Comparison of ENCODE assay signal across 2 cellular contexts in the genomic region with DNA sequence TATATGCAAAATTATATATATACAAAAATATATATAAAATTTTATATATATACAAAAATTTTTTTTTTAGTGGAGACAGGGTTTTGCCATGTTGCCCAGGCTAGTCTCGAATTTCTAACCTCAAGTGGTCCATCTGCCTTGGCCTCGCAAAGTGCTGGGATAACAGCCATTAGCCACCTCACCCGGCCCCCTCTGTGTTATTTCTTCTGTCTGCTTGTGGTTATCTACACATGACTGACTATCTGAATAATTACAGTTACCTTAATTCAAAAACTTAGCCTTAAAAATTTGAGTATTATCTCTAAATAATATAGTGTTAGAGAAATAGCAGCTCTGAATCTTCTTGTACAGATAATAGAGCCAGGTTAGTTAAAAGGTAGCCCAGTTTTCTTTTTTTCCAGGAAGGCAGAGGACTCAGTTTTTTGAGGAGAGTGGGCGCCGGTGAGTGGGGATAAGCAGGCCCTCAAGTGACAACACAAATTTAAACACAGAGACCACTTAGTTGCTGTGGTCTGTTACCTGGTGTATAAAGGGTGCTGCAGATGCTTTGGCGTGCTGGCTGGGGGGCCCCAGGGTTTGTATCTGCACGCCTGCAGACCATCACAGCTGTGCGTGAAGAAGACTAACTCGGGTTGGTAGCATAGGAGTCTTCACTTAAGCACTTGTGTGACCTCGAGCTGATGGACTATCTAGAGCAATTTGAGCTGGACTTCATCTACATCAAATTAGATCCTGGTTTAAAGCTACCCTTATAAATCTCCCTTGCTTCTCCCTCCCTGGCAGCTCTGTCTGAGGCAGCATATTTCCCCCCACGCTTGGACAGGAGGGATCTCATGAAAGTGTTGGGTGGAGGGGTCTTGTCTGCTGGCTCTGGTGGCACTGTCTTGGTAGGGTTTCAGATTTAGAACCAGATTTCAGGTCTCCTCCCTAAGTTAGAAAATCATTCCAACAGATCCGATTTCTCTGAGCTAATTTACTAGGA.
TF ChIP-seq lines count a peak whose summit lies in the region.

No MANE protein-coding gene starts in this region.

TF ChIP-seq in HEK293, 187 proteins besides CTCF, POLR2A, EP300 and RAD21:
- TF ChIP-seq GLIS1 (tag by site-specific recombination; IDR thresholded peaks at IDR 0.05) (peak; percentile 64), SCRT1 (tag by site-specific recombination; IDR thresholded peaks at IDR 0.05; ENCODE audit: borderline replicate concordance) (no peak)

TF ChIP-seq in GM12878, 131 proteins besides CTCF, POLR2A, EP300 and RAD21:
- TF ChIP-seq CBX5 (IDR thresholded peaks at IDR 0.05; ENCODE audit: low read depth) = no peak
- TF ChIP-seq TCF7 (IDR thresholded peaks at IDR 0.05; ENCODE audit: borderline replicate concordance) = no peak
- TF ChIP-seq TAF1 (IDR thresholded peaks at IDR 0.05; ENCODE audit: borderline replicate concordance, low read depth, low read length) = no peak
- no peak for TF ChIP-seq CHD2 (IDR thresholded peaks at IDR 0.05; ENCODE audit: borderline replicate concordance, low read depth, low read length)
- TF ChIP-seq MYC (IDR thresholded peaks at IDR 0.05; ENCODE audit: insufficient read depth, insufficient read length, insufficient replicate concordance, low read length, severe bottlenecking) = no peak
- TF ChIP-seq, protein P1, sequence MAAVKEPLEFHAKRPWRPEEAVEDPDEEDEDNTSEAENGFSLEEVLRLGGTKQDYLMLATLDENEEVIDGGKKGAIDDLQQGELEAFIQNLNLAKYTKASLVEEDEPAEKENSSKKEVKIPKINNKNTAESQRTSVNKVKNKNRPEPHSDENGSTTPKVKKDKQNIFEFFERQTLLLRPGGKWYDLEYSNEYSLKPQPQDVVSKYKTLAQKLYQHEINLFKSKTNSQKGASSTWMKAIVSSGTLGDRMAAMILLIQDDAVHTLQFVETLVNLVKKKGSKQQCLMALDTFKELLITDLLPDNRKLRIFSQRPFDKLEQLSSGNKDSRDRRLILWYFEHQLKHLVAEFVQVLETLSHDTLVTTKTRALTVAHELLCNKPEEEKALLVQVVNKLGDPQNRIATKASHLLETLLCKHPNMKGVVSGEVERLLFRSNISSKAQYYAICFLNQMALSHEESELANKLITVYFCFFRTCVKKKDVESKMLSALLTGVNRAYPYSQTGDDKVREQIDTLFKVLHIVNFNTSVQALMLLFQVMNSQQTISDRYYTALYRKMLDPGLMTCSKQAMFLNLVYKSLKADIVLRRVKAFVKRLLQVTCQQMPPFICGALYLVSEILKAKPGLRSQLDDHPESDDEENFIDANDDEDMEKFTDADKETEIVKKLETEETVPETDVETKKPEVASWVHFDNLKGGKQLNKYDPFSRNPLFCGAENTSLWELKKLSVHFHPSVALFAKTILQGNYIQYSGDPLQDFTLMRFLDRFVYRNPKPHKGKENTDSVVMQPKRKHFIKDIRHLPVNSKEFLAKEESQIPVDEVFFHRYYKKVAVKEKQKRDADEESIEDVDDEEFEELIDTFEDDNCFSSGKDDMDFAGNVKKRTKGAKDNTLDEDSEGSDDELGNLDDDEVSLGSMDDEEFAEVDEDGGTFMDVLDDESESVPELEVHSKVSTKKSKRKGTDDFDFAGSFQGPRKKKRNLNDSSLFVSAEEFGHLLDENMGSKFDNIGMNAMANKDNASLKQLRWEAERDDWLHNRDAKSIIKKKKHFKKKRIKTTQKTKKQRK (IDR thresholded peaks at IDR 0.05; ENCODE audit: low read depth, low read length) = no peak
- TF ChIP-seq IRF4 (IDR thresholded peaks at IDR 0.05; ENCODE audit: low read depth, low read length) = no peak
- TF ChIP-seq, protein P2, sequence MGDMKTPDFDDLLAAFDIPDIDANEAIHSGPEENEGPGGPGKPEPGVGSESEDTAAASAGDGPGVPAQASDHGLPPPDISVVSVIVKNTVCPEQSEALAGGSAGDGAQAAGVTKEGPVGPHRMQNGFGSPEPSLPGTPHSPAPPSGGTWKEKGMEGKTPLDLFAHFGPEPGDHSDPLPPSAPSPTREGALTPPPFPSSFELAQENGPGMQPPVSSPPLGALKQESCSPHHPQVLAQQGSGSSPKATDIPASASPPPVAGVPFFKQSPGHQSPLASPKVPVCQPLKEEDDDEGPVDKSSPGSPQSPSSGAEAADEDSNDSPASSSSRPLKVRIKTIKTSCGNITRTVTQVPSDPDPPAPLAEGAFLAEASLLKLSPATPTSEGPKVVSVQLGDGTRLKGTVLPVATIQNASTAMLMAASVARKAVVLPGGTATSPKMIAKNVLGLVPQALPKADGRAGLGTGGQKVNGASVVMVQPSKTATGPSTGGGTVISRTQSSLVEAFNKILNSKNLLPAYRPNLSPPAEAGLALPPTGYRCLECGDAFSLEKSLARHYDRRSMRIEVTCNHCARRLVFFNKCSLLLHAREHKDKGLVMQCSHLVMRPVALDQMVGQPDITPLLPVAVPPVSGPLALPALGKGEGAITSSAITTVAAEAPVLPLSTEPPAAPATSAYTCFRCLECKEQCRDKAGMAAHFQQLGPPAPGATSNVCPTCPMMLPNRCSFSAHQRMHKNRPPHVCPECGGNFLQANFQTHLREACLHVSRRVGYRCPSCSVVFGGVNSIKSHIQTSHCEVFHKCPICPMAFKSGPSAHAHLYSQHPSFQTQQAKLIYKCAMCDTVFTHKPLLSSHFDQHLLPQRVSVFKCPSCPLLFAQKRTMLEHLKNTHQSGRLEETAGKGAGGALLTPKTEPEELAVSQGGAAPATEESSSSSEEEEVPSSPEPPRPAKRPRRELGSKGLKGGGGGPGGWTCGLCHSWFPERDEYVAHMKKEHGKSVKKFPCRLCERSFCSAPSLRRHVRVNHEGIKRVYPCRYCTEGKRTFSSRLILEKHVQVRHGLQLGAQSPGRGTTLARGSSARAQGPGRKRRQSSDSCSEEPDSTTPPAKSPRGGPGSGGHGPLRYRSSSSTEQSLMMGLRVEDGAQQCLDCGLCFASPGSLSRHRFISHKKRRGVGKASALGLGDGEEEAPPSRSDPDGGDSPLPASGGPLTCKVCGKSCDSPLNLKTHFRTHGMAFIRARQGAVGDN (IDR thresholded peaks at IDR 0.05) = no peak
- TF ChIP-seq PML (IDR thresholded peaks at IDR 0.05; ENCODE audit: low read length) = no peak
- TF ChIP-seq IKZF2 (IDR thresholded peaks at IDR 0.05) = no peak
- no peak for TF ChIP-seq CHD4 (IDR thresholded peaks at IDR 0.05)
- no peak for TF ChIP-seq FOS (IDR thresholded peaks at IDR 0.05; ENCODE audit: borderline replicate concordance, extremely low read depth, insufficient read length)
- TF ChIP-seq RAD51 (IDR thresholded peaks at IDR 0.05) = no peak
- TF ChIP-seq, protein P3, sequence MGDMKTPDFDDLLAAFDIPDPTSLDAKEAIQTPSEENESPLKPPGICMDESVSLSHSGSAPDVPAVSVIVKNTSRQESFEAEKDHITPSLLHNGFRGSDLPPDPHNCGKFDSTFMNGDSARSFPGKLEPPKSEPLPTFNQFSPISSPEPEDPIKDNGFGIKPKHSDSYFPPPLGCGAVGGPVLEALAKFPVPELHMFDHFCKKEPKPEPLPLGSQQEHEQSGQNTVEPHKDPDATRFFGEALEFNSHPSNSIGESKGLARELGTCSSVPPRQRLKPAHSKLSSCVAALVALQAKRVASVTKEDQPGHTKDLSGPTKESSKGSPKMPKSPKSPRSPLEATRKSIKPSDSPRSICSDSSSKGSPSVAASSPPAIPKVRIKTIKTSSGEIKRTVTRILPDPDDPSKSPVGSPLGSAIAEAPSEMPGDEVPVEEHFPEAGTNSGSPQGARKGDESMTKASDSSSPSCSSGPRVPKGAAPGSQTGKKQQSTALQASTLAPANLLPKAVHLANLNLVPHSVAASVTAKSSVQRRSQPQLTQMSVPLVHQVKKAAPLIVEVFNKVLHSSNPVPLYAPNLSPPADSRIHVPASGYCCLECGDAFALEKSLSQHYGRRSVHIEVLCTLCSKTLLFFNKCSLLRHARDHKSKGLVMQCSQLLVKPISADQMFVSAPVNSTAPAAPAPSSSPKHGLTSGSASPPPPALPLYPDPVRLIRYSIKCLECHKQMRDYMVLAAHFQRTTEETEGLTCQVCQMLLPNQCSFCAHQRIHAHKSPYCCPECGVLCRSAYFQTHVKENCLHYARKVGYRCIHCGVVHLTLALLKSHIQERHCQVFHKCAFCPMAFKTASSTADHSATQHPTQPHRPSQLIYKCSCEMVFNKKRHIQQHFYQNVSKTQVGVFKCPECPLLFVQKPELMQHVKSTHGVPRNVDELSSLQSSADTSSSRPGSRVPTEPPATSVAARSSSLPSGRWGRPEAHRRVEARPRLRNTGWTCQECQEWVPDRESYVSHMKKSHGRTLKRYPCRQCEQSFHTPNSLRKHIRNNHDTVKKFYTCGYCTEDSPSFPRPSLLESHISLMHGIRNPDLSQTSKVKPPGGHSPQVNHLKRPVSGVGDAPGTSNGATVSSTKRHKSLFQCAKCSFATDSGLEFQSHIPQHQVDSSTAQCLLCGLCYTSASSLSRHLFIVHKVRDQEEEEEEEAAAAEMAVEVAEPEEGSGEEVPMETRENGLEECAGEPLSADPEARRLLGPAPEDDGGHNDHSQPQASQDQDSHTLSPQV (IDR thresholded peaks at IDR 0.05) = no peak
- no peak for TF ChIP-seq ZZZ3 (IDR thresholded peaks at IDR 0.05; ENCODE audit: control insufficient read depth, insufficient read length, low read depth)
- no peak for TF ChIP-seq TCF3 (IDR thresholded peaks at IDR 0.05; ENCODE audit: borderline replicate concordance, insufficient read depth, low read depth, low read length)
- no peak for TF ChIP-seq RCOR1 (conservative IDR thresholded peaks at IDR 0.05; ENCODE audit: low read depth, low read length)
- no peak for TF ChIP-seq GATAD2B (conservative IDR thresholded peaks at IDR 0.05; ENCODE audit: low read depth)
- TF ChIP-seq SMARCA5 (IDR thresholded peaks at IDR 0.05) = no peak
- TF ChIP-seq RUNX3 (IDR thresholded peaks at IDR 0.05; ENCODE audit: low read length) = no peak; the same call in 1 of the 2 replicates
